In the genomic region with DNA sequence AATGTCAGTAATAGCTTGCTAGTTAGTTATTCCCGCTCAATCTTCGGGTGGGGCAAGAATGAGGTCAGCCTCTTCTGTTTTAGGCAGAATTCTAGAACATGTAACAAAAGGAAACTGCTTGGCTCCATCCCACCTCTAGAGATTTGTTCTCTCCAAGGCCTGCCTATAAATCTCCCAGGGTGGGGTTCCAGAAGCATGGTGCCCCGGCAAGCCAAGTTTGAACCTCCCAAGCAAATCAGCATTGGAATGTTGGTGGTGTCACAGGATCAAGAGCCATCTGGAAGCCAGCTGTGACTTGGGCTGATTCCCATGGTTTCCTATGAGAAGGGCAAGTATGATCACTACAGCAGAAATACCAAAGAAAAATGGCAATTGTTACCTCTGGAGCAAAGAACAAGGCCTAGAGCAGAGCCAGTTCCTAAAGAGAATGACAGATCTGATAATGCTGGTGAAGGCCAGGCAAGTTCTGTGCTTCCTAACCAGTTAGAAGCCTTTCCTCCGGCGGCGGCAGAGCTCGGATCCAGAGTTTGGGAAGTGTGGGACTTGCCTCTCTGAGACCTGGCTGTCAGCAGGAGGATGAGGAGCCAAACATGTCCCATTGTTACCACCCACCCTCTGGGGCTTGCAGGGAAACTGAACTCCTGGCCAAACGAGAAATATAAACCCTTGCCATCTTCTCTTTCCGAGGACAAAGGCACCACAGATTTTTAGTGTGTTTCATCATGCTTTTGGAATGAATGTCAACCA, we compare ENCODE assay signal across 10 cellular contexts.
DNase-seq lines count a peak whose midpoint lies in the region; ATAC-seq, FAIRE-seq and TF ChIP-seq lines count a peak whose summit lies in the region.
"Had no signal": no experiment of that assay in that cellular context is flagged by ENCODE, and none has a peak within 500 bp of the region (broad histone marks: within the 10 kb centered on the region; RNA-seq: fewer than 3 reads in every experiment).

No MANE protein-coding gene starts in this region.

- TF ChIP-seq POLR2A in Peyer's patch (IDR thresholded peaks at IDR 0.05), result no peak

- H3K9me3 ChIP-seq in A673 (ENCODE audit: low read depth, low read length, poor library complexity, severe bottlenecking) (no peaks in the 10 kb centered on the region), Peyer's patch (no peaks in the 10 kb centered on the region), osteoblast (ENCODE audit: low read depth, low read length) (no peaks in the 10 kb centered on the region)

- peak; percentile 64 for DNase-seq in A673 (ENCODE audit: low spot score)
- DNase-seq in Peyer's patch, result peak in 1 of 3 donors; percentile 62
- peak; percentile 77 for DNase-seq in fibroblast of pulmonary artery (ENCODE audit: low read depth)
- DNase-seq in osteoblast (ENCODE audit: insufficient read length, low spot score, missing footprints), result no peak
- no peak for DNase-seq in NCI-H128 (lab: John Stamatoyannopoulos, UW; ENCODE audit: unreplicated experiment)
- DNase-seq in cortex of kidney (lab: John Stamatoyannopoulos, UW), result no peak
- DNase-seq in RCC 7860 (ENCODE audit: low spot score), result no peak
- DNase-seq: activated CD4-positive, alpha-beta T cell treated with anti-CD3 and anti-CD28 coated beads, Interleukin-2, amount 10 ng/mL, durations not matched to agents 24 days and 14 days had no signal

- H3K4me1 ChIP-seq in A673 (ENCODE audit: insufficient read depth, low read length, poor library complexity, severe bottlenecking) (peaks cover 19% of the 10 kb centered on the region), Peyer's patch (peaks cover 0 to 10% (median 0%) of the 10 kb centered on the region in 4 donors), osteoblast (ENCODE audit: insufficient read depth, low read length) (peaks cover 35% of the 10 kb centered on the region)

- CTCF ChIA-PET in A673 (lab: Charles Lee), result no interaction called here

- peaks cover 2% of the 10 kb centered on the region for H3K79me2 ChIP-seq in osteoblast (ENCODE audit: insufficient read depth, low read length)

- H2AFZ ChIP-seq in osteoblast (ENCODE audit: low read length), result no peak overlapping the region

- no peak overlapping the region for H3K4me2 ChIP-seq in osteoblast (ENCODE audit: insufficient read depth, low read length)

- no peak for FAIRE-seq in RCC 7860 (lab: Jason Lieb, UNC)
- FAIRE-seq: HTR-8/SVneo had no signal

- intact Hi-C loops in A673 (cut with micrococcal nuclease; ENCODE audit: unreplicated experiment), result no loop called here

- BruUV-seq in A673 (replicated peaks; lab: Mats Ljungman, UMichigan), result no TSS peak

- ATAC-seq in GM18861 (IDR thresholded peaks at IDR 0.05; ENCODE audit: unreplicated experiment), result no peak

- H3K27me3 ChIP-seq in A673 (replicated peaks; ENCODE audit: insufficient read depth, low read depth, low read length, poor library complexity) (no peaks in the 10 kb centered on the region), Peyer's patch (no peaks in the 10 kb centered on the region), osteoblast (ENCODE audit: insufficient read depth, low read length) (no peaks in the 10 kb centered on the region)

- H3K36me3 ChIP-seq in A673 (ENCODE audit: insufficient read depth, low read length, poor library complexity, severe bottlenecking) (no peaks in the 10 kb centered on the region), Peyer's patch (no peaks in the 10 kb centered on the region), osteoblast (ENCODE audit: insufficient read depth, low read length) (no peaks in the 10 kb centered on the region)

- H3K4me3 ChIP-seq in A673 (ENCODE audit: low read depth, low read length, poor library complexity, severe bottlenecking) (no peak overlapping the region), Peyer's patch (no peak overlapping the region), fibroblast of pulmonary artery (replicated peaks; ENCODE audit: low read depth, low read length) (no peak overlapping the region), osteoblast (ENCODE audit: insufficient read depth, low read length) (no peak overlapping the region)

- POLR2A ChIA-PET in A673 (lab: Charles Lee; ENCODE audit: low non-redundant PET), result interaction anchor here (0.5 kb wide), 1 partner anchor 84 kb away, joined by 8 read pairs; no protein-coding TSS in a partner anchor

- peak overlapping the region; percentile 85 for H3K27ac ChIP-seq in A673 (ENCODE audit: low read depth, low read length, poor library complexity, severe bottlenecking)
- H3K27ac ChIP-seq in Peyer's patch, result peak overlapping the region in 3 of 4 donors; percentile 31 to 52 (median 43)
- peak overlapping the region; percentile 96 for H3K27ac ChIP-seq in osteoblast (ENCODE audit: low read depth, low read length)

- TF ChIP-seq CTCF in A673 (conservative IDR thresholded peaks at IDR 0.05; ENCODE audit: low read depth, low read length) (no peak), Peyer's patch (IDR thresholded peaks at IDR 0.05) (no peak), fibroblast of pulmonary artery (IDR thresholded peaks at IDR 0.05; ENCODE audit: low read length, missing control alignments) (no peak), osteoblast (IDR thresholded peaks at IDR 0.05; ENCODE audit: extremely low read depth, low read depth, low read length) (no peak)

- H4K20me1 ChIP-seq in osteoblast (ENCODE audit: insufficient read depth, low read length), result no peaks in the 10 kb centered on the region

Comparison
In these comparisons a context has a peak if more than half of its experiments do, and no peak if none do; other contexts are left out.
1. DNase-seq: peak in A673 (single experiment) and fibroblast of pulmonary artery (single experiment); none in osteoblast (single experiment), NCI-H128 (single experiment), cortex of kidney (single experiment) and RCC 7860 (single experiment).
2. H3K27ac ChIP-seq: peak in every context shown above with its lines; median percentile 96 in osteoblast; 85 in A673; 43 in Peyer's patch.